24 cellular contexts compared by ENCODE assay signal in the genomic region with DNA sequence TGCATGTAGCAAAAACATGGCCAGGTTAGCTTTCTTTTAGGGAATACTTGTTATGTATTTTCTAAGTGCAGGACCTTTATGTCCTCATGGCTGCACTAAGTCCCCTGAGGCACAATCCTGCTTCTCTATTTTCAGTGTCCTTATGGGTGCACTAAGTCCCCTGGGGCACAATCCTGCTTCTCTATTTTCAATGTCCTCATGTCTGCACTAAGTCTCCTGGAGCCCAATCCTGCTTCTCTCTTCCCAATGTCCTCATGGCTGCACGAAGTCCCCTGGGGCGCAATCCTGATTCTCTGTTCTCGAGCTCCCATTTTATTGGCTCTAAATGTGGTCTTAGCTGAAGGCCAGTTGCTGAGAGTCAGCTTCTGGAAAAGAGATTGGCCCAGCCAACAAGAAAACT. TPM values are rescaled to one million over a fixed set of nuclear protein-coding genes. Genes with fewer than 3 reads are reported as not detected.
DNase-seq lines count a peak whose midpoint lies in the region; ATAC-seq and TF ChIP-seq lines count a peak whose summit lies in the region.
"Had no signal": no experiment of that assay in that cellular context is flagged by ENCODE, and none has a peak within 500 bp of the region (broad histone marks: within the 10 kb centered on the region; RNA-seq: fewer than 3 reads in every experiment).

No MANE protein-coding gene starts in this region.

- DNase-seq in NCI-H146 (lab: John Stamatoyannopoulos, UW) (peak; percentile 2), NCI-H146 treated with DMSO at 0.1 percent for 48 hours (lab: John Stamatoyannopoulos, UW; ENCODE audit: unreplicated experiment) (no peak), NB4 (ENCODE audit: low read depth) (peak; percentile 48), SKM-1 treated with dmso at 0.1 percent for 144 hours (lab: John Stamatoyannopoulos, UW; ENCODE audit: unreplicated experiment) (peak; percentile 22), progenitor cell of endocrine pancreas (ENCODE audit: low spot score, unreplicated experiment) (no peak), uterus (no peak)
- DNase-seq in T-helper 2 cell treated with Interferon-gamma antibody and Interleukin-4, amounts not matched to agents 5 μg/mL and 100 μg/mL, for 36 hours (ENCODE audit: low spot score) = no peak
- DNase-seq: ACHN; Caco-2; CD4-positive, alpha-beta memory T cell; GDM1; NCI-H1436; NCI-H2029; NCI-H510A; NCI-H774; OCI-M1; SJCRH30; SW 1271; T-helper 17 cell had no signal

- no peaks in the 10 kb centered on the region for H3K36me3 Mint-ChIP-seq in progenitor cell of endocrine pancreas (ENCODE audit: insufficient read depth)
- no peaks in the 10 kb centered on the region for H3K36me3 Mint-ChIP-seq in T-helper 2 cell treated with Interferon-gamma antibody and Interleukin-4, amounts not matched to agents 5 μg/mL and 100 μg/mL, for 36 hours (ENCODE audit: low read depth)
- H3K36me3 Mint-ChIP-seq: CD4-positive, alpha-beta memory T cell; IgD-negative memory B cell had no signal

- no peaks in the 10 kb centered on the region for H3K36me3 ChIP-seq in uterus
- H3K36me3 ChIP-seq: BLaER1, SJCRH30 had no signal

- no peaks in the 10 kb centered on the region for H3K27me3 ChIP-seq in uterus
- H3K27me3 ChIP-seq: BLaER1, SJCRH30 had no signal

- TF ChIP-seq CTCF in NB4 (IDR thresholded peaks at IDR 0.05; ENCODE audit: low read depth, low read length) (no peak), progenitor cell of endocrine pancreas (IDR thresholded peaks at IDR 0.05; ENCODE audit: unreplicated experiment) (no peak), uterus (IDR thresholded peaks at IDR 0.05) (no peak)

- H3K4me1 ChIP-seq in uterus = no peaks in the 10 kb centered on the region
- H3K4me1 ChIP-seq: BLaER1, Caco-2, SJCRH30 had no signal

- no peaks in the 10 kb centered on the region for H3K9me3 Mint-ChIP-seq in progenitor cell of endocrine pancreas (ENCODE audit: low read depth)
- no peaks in the 10 kb centered on the region for H3K9me3 Mint-ChIP-seq in T-helper 2 cell treated with Interferon-gamma antibody and Interleukin-4, amounts not matched to agents 5 μg/mL and 100 μg/mL, for 36 hours
- H3K9me3 Mint-ChIP-seq: CD4-positive, alpha-beta memory T cell; IgD-negative memory B cell had no signal

- H3K4me3 Mint-ChIP-seq in progenitor cell of endocrine pancreas (ENCODE audit: low read depth) = no peak overlapping the region
- H3K4me3 Mint-ChIP-seq in T-helper 2 cell treated with Interferon-gamma antibody and Interleukin-4, amounts not matched to agents 5 μg/mL and 100 μg/mL, for 36 hours = no peak overlapping the region
- H3K4me3 Mint-ChIP-seq: CD4-positive, alpha-beta memory T cell; IgD-negative memory B cell; T-helper 17 cell had no signal

- H3K4me1 Mint-ChIP-seq in progenitor cell of endocrine pancreas (ENCODE audit: low read depth) = peaks cover 10% of the 10 kb centered on the region
- H3K4me1 Mint-ChIP-seq in T-helper 2 cell treated with Interferon-gamma antibody and Interleukin-4, amounts not matched to agents 5 μg/mL and 100 μg/mL, for 36 hours (ENCODE audit: low read depth) = no peaks in the 10 kb centered on the region
- H3K4me1 Mint-ChIP-seq: IgD-negative memory B cell had no signal

- intact Hi-C loops in uterus (cut with DNase I; ENCODE audit: low total_unique reads) = no loop called here

- no peaks in the 10 kb centered on the region for H3K27me3 Mint-ChIP-seq in progenitor cell of endocrine pancreas
- peaks cover 30% of the 10 kb centered on the region for H3K27me3 Mint-ChIP-seq in T-helper 2 cell treated with Interferon-gamma antibody and Interleukin-4, amounts not matched to agents 5 μg/mL and 100 μg/mL, for 36 hours (ENCODE audit: low read depth)

- TF ChIP-seq POLR2A in NB4 (IDR thresholded peaks at IDR 0.05; ENCODE audit: extremely low read depth, insufficient read length) (no peak), uterus (IDR thresholded peaks at IDR 0.05) (no peak)

- ATAC-seq in HG02798 (IDR thresholded peaks at IDR 0.05; ENCODE audit: poor library complexity, unreplicated experiment) = no peak
- ATAC-seq: T-helper 17 cell had no signal

- H3K4me3 ChIP-seq in NB4 (ENCODE audit: low read depth, low read length) (no peak overlapping the region), uterus (no peak overlapping the region)
- H3K4me3 ChIP-seq: BLaER1, SJCRH30 had no signal

- no peaks in the 10 kb centered on the region for H3K9me3 ChIP-seq in uterus
- H3K9me3 ChIP-seq: BLaER1, Caco-2, SJCRH30 had no signal

- H3K27ac ChIP-seq in uterus = no peak overlapping the region
- H3K27ac ChIP-seq: 22Rv1, BLaER1, SJCRH30 had no signal

- peak overlapping the region; percentile 18 for H3K27ac Mint-ChIP-seq in progenitor cell of endocrine pancreas
- H3K27ac Mint-ChIP-seq in T-helper 2 cell treated with Interferon-gamma antibody and Interleukin-4, amounts not matched to agents 5 μg/mL and 100 μg/mL, for 36 hours = no peak overlapping the region
- H3K27ac Mint-ChIP-seq: IgD-negative memory B cell, T-helper 17 cell had no signal

RNA-seq across cellular contexts. Expression of a gene that starts 49.7 kb away (rescaled TPM):
- total RNA-seq in progenitor cell of endocrine pancreas = 14.8 and 16.0 TPM in 2 replicates
- total RNA-seq in uterus = 1 to 10 TPM; 1.2 to 9.7 (median 3.2) TPM
- total RNA-seq: Daoy had no signal

Comparison
In these comparisons a context has a peak if more than half of its experiments do, and no peak if none do; other contexts are left out.
1. DNase-seq: peak in NCI-H146 (single experiment), NB4 (single experiment) and SKM-1 treated with dmso at 0.1 percent for 144 hours (single experiment); none in NCI-H146 treated with DMSO at 0.1 percent for 48 hours (single experiment), progenitor cell of endocrine pancreas (single experiment), T-helper 2 cell treated with Interferon-gamma antibody and Interleukin-4, amounts not matched to agents 5 μg/mL and 100 μg/mL, for 36 hours (single experiment) and uterus (0 of 2).